Comparison of ENCODE assay signal across 13 cellular contexts in the genomic region with DNA sequence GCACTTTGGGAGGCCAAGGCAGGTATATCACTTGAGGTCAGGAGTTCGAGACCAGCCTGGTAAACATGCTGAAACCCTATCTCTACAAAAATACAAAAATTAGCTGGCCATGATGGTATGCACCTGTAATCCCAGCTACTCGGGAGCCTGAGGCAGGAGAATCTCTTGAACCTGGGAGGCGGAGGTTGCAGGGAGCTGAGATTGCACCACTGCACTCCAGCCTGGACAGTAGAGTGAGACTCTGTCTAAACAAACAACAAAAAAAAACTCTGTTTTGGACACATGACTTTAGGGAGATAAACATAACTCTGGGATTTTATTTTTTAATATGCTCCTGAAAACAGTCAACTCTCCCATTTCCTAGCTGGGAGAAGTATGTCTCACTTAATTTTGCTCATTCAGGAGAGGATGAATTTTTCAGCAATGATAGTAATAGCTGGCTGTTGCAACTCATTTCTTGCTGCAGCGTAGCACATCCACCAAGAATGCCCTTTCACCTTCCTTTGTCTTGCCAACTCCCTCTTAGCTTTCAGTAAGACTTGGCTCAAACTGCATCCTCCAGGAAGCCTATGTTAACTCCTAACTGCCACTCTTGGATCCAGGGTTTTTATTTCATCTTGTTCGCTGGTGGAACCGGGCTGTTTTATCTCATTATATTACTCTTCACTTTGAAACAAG. TPM values are rescaled to one million over a fixed set of nuclear protein-coding genes. Genes with fewer than 3 reads are reported as not detected.
A peak's percentile ranks its signal among the peaks of the same experiment; 100 is the strongest.
DNase-seq lines count a peak whose midpoint lies in the region; ATAC-seq and TF ChIP-seq lines count a peak whose summit lies in the region.
"Had no signal": no experiment of that assay in that cellular context is flagged by ENCODE, and none has a peak within 500 bp of the region (broad histone marks: within the 10 kb centered on the region; RNA-seq: fewer than 3 reads in every experiment).

No MANE protein-coding gene starts in this region.

- TF ChIP-seq POLR2A in adrenal gland (IDR thresholded peaks at IDR 0.05) (no peak), lower leg skin (IDR thresholded peaks at IDR 0.05) (no peak)

- H3K9me3 Mint-ChIP-seq in activated CD4-positive, alpha-beta T cell treated with anti-CD3 and anti-CD28 coated beads, Interleukin-2, amount 10 ng/mL, durations not matched to agents 24 days and 14 days: peaks cover 7% of the 10 kb centered on the region

- H3K9me3 ChIP-seq in adrenal gland (replicated peaks in 1 of 3) (no peaks in the 10 kb centered on the region), psoas muscle (no peaks in the 10 kb centered on the region)
- H3K9me3 ChIP-seq: SJCRH30, thoracic aorta had no signal

- 49 to 53% (median 50%) methylated on average over 6 of the region's 6 CpGs for WGBS in adrenal gland, 4 donors
- 38 to 59% (median 45%) methylated on average over 6 of the region's 6 CpGs for WGBS in psoas muscle, 3 donors
- WGBS in lower leg skin, 2 donors: 67 to 70% methylated on average over 6 of the region's 6 CpGs

- intact Hi-C loops in adrenal gland (cut with DNase I): no loop called here
- intact Hi-C loops in left cardiac atrium (cut with DNase I): no loop called here
- intact Hi-C loops in psoas muscle (cut with DNase I): no loop called here
- intact Hi-C loops in activated CD4-positive, alpha-beta T cell treated with anti-CD3 and anti-CD28 coated beads, Interleukin-2, amount 10 ng/mL, durations not matched to agents 24 days and 14 days (cut with micrococcal nuclease): no loop called here
- intact Hi-C loops in lower leg skin (cut with DNase I; ENCODE audit: low total_unique reads): no loop called here

- H3K4me3 Mint-ChIP-seq in activated CD4-positive, alpha-beta T cell treated with anti-CD3 and anti-CD28 coated beads, Interleukin-2, amount 10 ng/mL, durations not matched to agents 24 days and 14 days: no peak overlapping the region

- TF ChIP-seq CTCF in adrenal gland (IDR thresholded peaks at IDR 0.05) (no peak), psoas muscle (IDR thresholded peaks at IDR 0.05) (no peak), lower leg skin (IDR thresholded peaks at IDR 0.05) (no peak)

- no peaks in the 10 kb centered on the region for H3K36me3 ChIP-seq in adrenal gland (replicated peaks in 1 of 2)
- no peaks in the 10 kb centered on the region for H3K36me3 ChIP-seq in psoas muscle (ENCODE audit: insufficient read depth in 1 of 2, low read depth in 1 of 2)
- H3K36me3 ChIP-seq: thoracic aorta had no signal

- no peaks in the 10 kb centered on the region for H3K27me3 Mint-ChIP-seq in activated CD4-positive, alpha-beta T cell treated with anti-CD3 and anti-CD28 coated beads, Interleukin-2, amount 10 ng/mL, durations not matched to agents 24 days and 14 days

- H3K27ac ChIP-seq in adrenal gland (peak overlapping the region in 3 of 5 donors; percentile 2 to 23 (median 5)), psoas muscle (no peak overlapping the region)
- H3K27ac ChIP-seq: SJCRH30, thoracic aorta had no signal

- DNase-seq in GM03348 (ENCODE audit: low spot score) (peak; percentile 72), adrenal gland (peak in 4 of 7 donors; percentile 36 to 62 (median 44)), left cardiac atrium (no peak), psoas muscle (no peak), KBM-7 (no peak), lower leg skin (ENCODE audit: low spot score in 2 of 2) (no peak)
- no peak for DNase-seq in activated CD4-positive, alpha-beta T cell treated with anti-CD3 and anti-CD28 coated beads, Interleukin-2, amount 10 ng/mL, durations not matched to agents 24 days and 14 days
- DNase-seq in activated CD4-positive, alpha-beta T cell treated with anti-CD3 and anti-CD28 coated beads, Interleukin-2, amount 50 U/mL, for 1 hour: no peak
- DNase-seq: activated effector memory CD4-positive, alpha-beta T cell treated with Interleukin-2 at 50 U/mL for 16 hours; NCI-H524; SJCRH30 had no signal

- H3K36me3 Mint-ChIP-seq in activated CD4-positive, alpha-beta T cell treated with anti-CD3 and anti-CD28 coated beads, Interleukin-2, amount 10 ng/mL, durations not matched to agents 24 days and 14 days (ENCODE audit: low read depth): peaks cover 52% of the 10 kb centered on the region

- ATAC-seq in left cardiac atrium (peak; percentile 73 to 74), psoas muscle (peak in 3 of 4 donors; percentile 39 to 72 (median 62))
- ATAC-seq: activated CD4-positive, CD25-positive, alpha-beta regulatory T cell treated with anti-CD3 and anti-CD28 coated beads, Interleukin-2, amount 50 U/mL, for 24 hours had no signal

- H3K27ac Mint-ChIP-seq in activated CD4-positive, alpha-beta T cell treated with anti-CD3 and anti-CD28 coated beads, Interleukin-2, amount 10 ng/mL, durations not matched to agents 24 days and 14 days: no peak overlapping the region

- H3K4me1 ChIP-seq in adrenal gland (replicated peaks in 1 of 2) (peaks cover 77 to 88% of the 10 kb centered on the region in 2 donors), psoas muscle (peaks cover 84% of the 10 kb centered on the region)

- H3K27me3 ChIP-seq in adrenal gland (no peaks in the 10 kb centered on the region), psoas muscle (ENCODE audit: insufficient read depth in 3 of 3, low read length in 2 of 3) (no peaks in the 10 kb centered on the region)
- H3K27me3 ChIP-seq: SJCRH30 had no signal

- peaks cover 72% of the 10 kb centered on the region for H3K4me1 Mint-ChIP-seq in activated CD4-positive, alpha-beta T cell treated with anti-CD3 and anti-CD28 coated beads, Interleukin-2, amount 10 ng/mL, durations not matched to agents 24 days and 14 days

- no peak overlapping the region for H3K4me3 ChIP-seq in adrenal gland
- no peak overlapping the region for H3K4me3 ChIP-seq in psoas muscle
- H3K4me3 ChIP-seq in lower leg skin (ENCODE audit: low read depth, poor library complexity, severe bottlenecking): no peak overlapping the region
- H3K4me3 ChIP-seq: SJCRH30, thoracic aorta had no signal

- in situ Hi-C loops in KBM-7 (cut with MboI; ENCODE audit: low pct_unique_long_range_greater_than_20kb, low sequenced_read_pairs): no loop called here

RNA-seq across cellular contexts. Expression of a gene that starts 24.3 kb away (rescaled TPM):
- 10 to 100 TPM; 21.2 to 58.8 (median 38.5) TPM for total RNA-seq in adrenal gland
- 10 to 100 TPM; 19.6 to 96.6 (median 21.2) TPM for polyA plus RNA-seq in adrenal gland
- 10 to 100 TPM; 26.8 to 30.4 TPM for total RNA-seq in left cardiac atrium
- 10 to 100 TPM; 19.9 to 30.7 (median 22.9) TPM for total RNA-seq in psoas muscle
- 10 to 100 TPM; 10.6 to 24.6 (median 19.9) TPM for polyA plus RNA-seq in psoas muscle
- 117 TPM in 2 replicates for total RNA-seq in activated CD4-positive, alpha-beta T cell treated with anti-CD3 and anti-CD28 coated beads, Interleukin-2, amount 10 ng/mL, durations not matched to agents 24 days and 14 days
- 10 to 100 TPM; 29.8 to 37.1 (median 31.9) TPM for total RNA-seq in lower leg skin

Comparison
In these comparisons a context has a peak if more than half of its experiments do, and no peak if none do; other contexts are left out.
1. DNase-seq: peak in GM03348 (single experiment) and adrenal gland (4 of 7); none in left cardiac atrium (single experiment), psoas muscle (0 of 2), activated CD4-positive, alpha-beta T cell treated with anti-CD3 and anti-CD28 coated beads, Interleukin-2, amount 10 ng/mL, durations not matched to agents 24 days and 14 days (single experiment), activated CD4-positive, alpha-beta T cell treated with anti-CD3 and anti-CD28 coated beads, Interleukin-2, amount 50 U/mL, for 1 hour (single experiment), KBM-7 (single experiment) and lower leg skin (0 of 2).